In genomic region chr9:84327184-84327583, GRCh38 we compare ENCODE assay signal across 34 cellular contexts. TPM values are rescaled to one million over a fixed set of nuclear protein-coding genes. Genes with fewer than 3 reads are reported as not detected.
"Had no signal": no experiment of that assay in that cellular context is flagged by ENCODE, and none has a peak within 500 bp of the region (broad histone marks: within the 10 kb centered on the region; RNA-seq: fewer than 3 reads in every experiment).

No MANE protein-coding gene starts in this region.

- H3K4me1 ChIP-seq: ascending aorta, breast epithelium had no signal

- H3K9ac ChIP-seq: SK-N-SH had no signal

- H3K4me2 ChIP-seq: SK-N-SH had no signal

- H3K4me3 ChIP-seq: ascending aorta, body of pancreas, breast epithelium, Peyer's patch, SJSA1 had no signal

- H3K9me3 ChIP-seq: body of pancreas, SJSA1 had no signal

- H3K4me1 Mint-ChIP-seq: activated CD4-positive, alpha-beta T cell treated with anti-CD3 and anti-CD28 coated beads, Interleukin-2, amount 10 ng/mL, durations not matched to agents 7 days and 5 days; activated naive CD4-positive, alpha-beta T cell treated with anti-CD3 and anti-CD28 coated beads, Interleukin-2, amount 10 ng/mL, durations not matched to agents 7 days and 5 days; activated naive CD8-positive, alpha-beta T cell treated with anti-CD3 and anti-CD28 coated beads, Interleukin-2, amount 50 U/mL, for 24 hours had no signal

- H3K36me3 Mint-ChIP-seq: activated naive CD4-positive, alpha-beta T cell treated with anti-CD3 and anti-CD28 coated beads, Interleukin-2, amount 10 ng/mL, durations not matched to agents 7 days and 5 days had no signal

- H3K27me3 ChIP-seq: ascending aorta, body of pancreas, breast epithelium, Peyer's patch, SJSA1 had no signal

- H3K36me3 ChIP-seq: ascending aorta, breast epithelium, Peyer's patch, SJSA1, WERI-Rb-1 had no signal

- DNase-seq: activated CD4-positive, alpha-beta T cell treated with anti-CD3 and anti-CD28 coated beads for 1 hour; activated CD4-positive, alpha-beta T cell treated with anti-CD3 and anti-CD28 coated beads, Interleukin-2, amount 10 ng/mL, durations not matched to agents 7 days and 5 days; activated CD4-positive, alpha-beta T cell treated with anti-CD3 and anti-CD28 coated beads, Interleukin-2, amount 50 U/mL, for 48 hours; activated CD4-positive, CD25-positive, alpha-beta regulatory T cell; activated CD8-positive, alpha-beta memory T cell treated with anti-CD3 and anti-CD28 coated beads, Interleukin-2, amount 50 U/mL, for 4 hours; activated effector memory CD4-positive, alpha-beta T cell treated with Interleukin-2 at 50 U/mL for 16 hours; activated naive CD4-positive, alpha-beta T cell treated with anti-CD3 and anti-CD28 coated beads, Interleukin-2, amount 10 ng/mL, durations not matched to agents 7 days and 5 days; activated naive CD8-positive, alpha-beta T cell treated with anti-CD3 and anti-CD28 coated beads, Interleukin-2, amount 50 U/mL, for 24 hours; activated T-cell treated with anti-CD3 and anti-CD28 coated beads for 4 hours; activated T-cell treated with anti-CD3 and anti-CD28 coated beads, Interleukin-2, amount 50 U/mL, for 48 hours; amygdala; body of pancreas; Kasumi-1; KG1; NCI-H1105; NCI-H1417 treated with DMSO at 0.1 percent for 48 hours; NCI-H187 treated with DMSO at 0.1 percent for 48 hours; NCI-H2081; NCI-H2171 treated with DMSO at 0.1 percent for 48 hours; NCI-H2227 treated with DMSO at 0.1 percent for 48 hours; NCI-H446 treated with DMSO at 0.1 percent for 48 hours; NCI-H524; NCI-H69; Peyer's patch; RPMI8226; SHP77 treated with DMSO at 0.1 percent for 48 hours; SK-N-SH; WERI-Rb-1 had no signal

- ATAC-seq: activated naive CD8-positive, alpha-beta T cell treated with anti-CD3 and anti-CD28 coated beads, Interleukin-2, amount 50 U/mL, for 24 hours; body of pancreas had no signal

- H3K4me3 Mint-ChIP-seq: activated CD4-positive, alpha-beta T cell treated with anti-CD3 and anti-CD28 coated beads, Interleukin-2, amount 10 ng/mL, durations not matched to agents 7 days and 5 days; activated naive CD4-positive, alpha-beta T cell treated with anti-CD3 and anti-CD28 coated beads, Interleukin-2, amount 10 ng/mL, durations not matched to agents 7 days and 5 days; activated naive CD8-positive, alpha-beta T cell; activated naive CD8-positive, alpha-beta T cell treated with anti-CD3 and anti-CD28 coated beads, Interleukin-2, amount 50 U/mL, for 24 hours; T-helper 1 cell treated with Interleukin-12 subunit alpha and Interleukin-12 subunit beta and Interleukin-4 antibody, amounts not matched to agents 30 μg/mL and 1 μg/mL, for 36 hours; T-helper 2 cell treated with Interferon-gamma antibody and Interleukin-4, amounts not matched to agents 5 μg/mL and 100 μg/mL, for 36 hours had no signal

- H3K27ac ChIP-seq: ascending aorta, Peyer's patch, SJSA1, WERI-Rb-1 had no signal

- H3K27ac Mint-ChIP-seq: activated CD4-positive, alpha-beta T cell treated with anti-CD3 and anti-CD28 coated beads, Interleukin-2, amount 10 ng/mL, durations not matched to agents 7 days and 5 days; activated naive CD4-positive, alpha-beta T cell treated with anti-CD3 and anti-CD28 coated beads, Interleukin-2, amount 10 ng/mL, durations not matched to agents 7 days and 5 days; activated naive CD8-positive, alpha-beta T cell; activated naive CD8-positive, alpha-beta T cell treated with anti-CD3 and anti-CD28 coated beads, Interleukin-2, amount 50 U/mL, for 24 hours; T-helper 1 cell treated with Interleukin-12 subunit alpha and Interleukin-12 subunit beta and Interleukin-4 antibody, amounts not matched to agents 30 μg/mL and 1 μg/mL, for 36 hours; T-helper 2 cell treated with Interferon-gamma antibody and Interleukin-4, amounts not matched to agents 5 μg/mL and 100 μg/mL, for 36 hours had no signal

- H3K9me2 ChIP-seq: SK-N-SH had no signal

RNA-seq across cellular contexts. Expression of gene SLC28A3, which starts 13.4 kb away (rescaled TPM):
- total RNA-seq: ascending aorta had no signal
